Comparison of ENCODE assay signal across 8 cellular contexts in genomic region chr3:20970807-20971206, GRCh38.
DNase-seq lines count a peak whose midpoint lies in the region; ATAC-seq, FAIRE-seq and TF ChIP-seq lines count a peak whose summit lies in the region.
"Not testable (repeated sequence)": the region's sequence is repeated elsewhere in the genome, so short reads cannot be mapped to it uniquely, and the experiment has no call there.

No MANE protein-coding gene starts in this region.

- ATAC-seq in Right ventricle myocardium inferior, result not testable (repeated sequence)

- peak overlapping the region; percentile 12 for H3K27ac ChIP-seq in mesendoderm (ENCODE audit: low read depth, low read length)

- H3K27me3 ChIP-seq in mesendoderm (ENCODE audit: insufficient read depth, low read length, poor library complexity), result not testable (repeated sequence)

- peaks cover 11% of the 10 kb centered on the region for H3K4me1 ChIP-seq in mesendoderm (ENCODE audit: control insufficient read depth, low read depth, low read length)

- H4K5ac ChIP-seq in mesendoderm (ENCODE audit: low read length), result not testable (repeated sequence)

- H3K4me3 Mint-ChIP-seq in nephron progenitor cell, result not testable (repeated sequence)

- H2AK5ac ChIP-seq in mesendoderm (ENCODE audit: low read length), result not testable (repeated sequence)

- H4K8ac ChIP-seq in mesendoderm (ENCODE audit: low read depth, low read length), result not testable (repeated sequence)

- peaks cover 16% of the 10 kb centered on the region for H3K4me1 Mint-ChIP-seq in nephron progenitor cell

- not testable (repeated sequence) for H3K4me2 ChIP-seq in mesendoderm (ENCODE audit: low read length)

- H3K18ac ChIP-seq in mesendoderm (ENCODE audit: low read length), result peak overlapping the region; percentile 36

- peak; percentile 72 for FAIRE-seq in endometrium (lab: Jason Lieb, UNC)

- not testable (repeated sequence) for H3K23ac ChIP-seq in mesendoderm (ENCODE audit: low read length)

- H2BK15ac ChIP-seq in mesendoderm (replicated peaks; ENCODE audit: low read depth), result not testable (repeated sequence)

- H3K36me3 Mint-ChIP-seq in nephron progenitor cell (ENCODE audit: low read depth), result not testable (repeated sequence)

- intact Hi-C loops in Right ventricle myocardium inferior (cut with DNase I); posterior vena cava (cut with DNase I): not testable (repeated sequence)

- not testable (repeated sequence) for H3K4me3 ChIP-seq in mesendoderm (ENCODE audit: low read length)

- H3K79me2 ChIP-seq in mesendoderm (ENCODE audit: control insufficient read depth, insufficient read depth, low read length), result not testable (repeated sequence)

- peak; percentile 4 for DNase-seq in M059J (ENCODE audit: low read depth)
- DNase-seq in NCI-H82 (lab: John Stamatoyannopoulos, UW), result peak; percentile 12
- DNase-seq in astrocyte of the hippocampus (ENCODE audit: low read depth, low spot score), result peak; percentile 51
- peak; percentile 20 for DNase-seq in Right ventricle myocardium inferior (ENCODE audit: missing footprints)
- DNase-seq in mesendoderm, result peak; percentile 42
- DNase-seq in nephron progenitor cell, result not testable (repeated sequence)
- DNase-seq in posterior vena cava (ENCODE audit: low spot score), result peak; percentile 47

- not testable (repeated sequence) for H2BK5ac ChIP-seq in mesendoderm (ENCODE audit: low read length)

- H2BK120ac ChIP-seq in mesendoderm (ENCODE audit: low read depth, low read length), result not testable (repeated sequence)

- not testable (repeated sequence) for H3K9ac ChIP-seq in mesendoderm (ENCODE audit: low read length)

- peak overlapping the region; percentile 50 for H3K27ac Mint-ChIP-seq in nephron progenitor cell

- not testable (repeated sequence) for H3K79me1 ChIP-seq in mesendoderm (ENCODE audit: low read length)

- no CpG with 5 or more reads among the region's 7 CpGs for WGBS in mesendoderm (ENCODE audit: extremely low coverage, insufficient coverage, low lambda C conversion rate)

- H3K27me3 Mint-ChIP-seq in nephron progenitor cell (ENCODE audit: low read depth, poor library complexity), result not testable (repeated sequence)

- not testable (repeated sequence) for H3K9me3 Mint-ChIP-seq in nephron progenitor cell

- not testable (repeated sequence) for H3K4ac ChIP-seq in mesendoderm (ENCODE audit: low read depth, low read length)

- H3K56ac ChIP-seq in mesendoderm (ENCODE audit: low read length), result peak overlapping the region; percentile 73

- TF ChIP-seq CTCF in nephron progenitor cell (IDR thresholded peaks at IDR 0.05), result not testable (repeated sequence)

- not testable (repeated sequence) for H3K36me3 ChIP-seq in mesendoderm (ENCODE audit: control insufficient read depth, insufficient read depth, low read length)
